ENCODE assay signal across 36 cellular contexts in the genomic region with DNA sequence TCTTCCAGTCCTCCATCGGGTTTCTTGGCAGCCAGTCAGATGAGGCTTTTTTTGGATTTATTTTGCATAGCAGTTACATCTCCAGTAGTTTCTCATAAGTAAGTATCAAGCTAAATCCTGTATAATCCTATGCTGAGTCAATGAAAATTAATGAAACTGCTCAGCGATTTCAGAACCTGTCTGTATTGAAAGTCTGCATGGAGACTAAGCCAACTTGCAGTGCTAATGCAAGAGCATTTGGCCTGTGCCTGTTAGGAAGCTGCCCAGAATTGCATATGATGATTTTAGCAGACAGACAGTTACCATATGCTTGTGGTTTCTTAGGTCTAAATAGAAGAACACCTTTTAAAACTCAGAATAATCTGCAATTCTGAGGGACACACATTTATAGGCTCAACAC. TPM values are rescaled to one million over a fixed set of nuclear protein-coding genes. Genes with fewer than 3 reads are reported as not detected.
"Had no signal": no experiment of that assay in that cellular context is flagged by ENCODE, and none has a peak within 500 bp of the region (broad histone marks: within the 10 kb centered on the region; RNA-seq: fewer than 3 reads in every experiment).

No MANE protein-coding gene starts in this region.

- FAIRE-seq: RCC 7860 had no signal

- H3K27me3 ChIP-seq: brain microvascular endothelial cell, MG63 had no signal

- DNase-seq: activated B cell treated with CpG ODN at 0.5 μM for 24 hours; activated CD4-positive, alpha-beta T cell treated with anti-CD3 and anti-CD28 coated beads for 1 hour; activated CD4-positive, alpha-beta T cell treated with anti-CD3 and anti-CD28 coated beads for 48 hours; activated CD4-positive, alpha-beta T cell treated with anti-CD3 and anti-CD28 coated beads, Interleukin-2, amount 50 U/mL, for 4 hours; activated CD8-positive, alpha-beta T cell treated with anti-CD3 and anti-CD28 coated beads for 36 hours; activated gamma-delta T cell treated with Interleukin-2 at 50 U/mL for 16 hours; activated naive CD4-positive, alpha-beta T cell treated with anti-CD3 and anti-CD28 coated beads for 36 hours; activated naive CD8-positive, alpha-beta T cell treated with anti-CD3 and anti-CD28 coated beads, Interleukin-2, amount 50 U/mL, for 24 hours; activated T-cell treated with anti-CD3 and anti-CD28 coated beads, Interleukin-2, amount 50 U/mL, for 24 hours; amniotic stem cell; aorta; brain microvascular endothelial cell; central memory CD4-positive, alpha-beta T cell; Kasumi-1; KG1; MG63; NCI-H1092 treated with DMSO at 0.1 percent for 48 hours; NCI-H1417 treated with DMSO at 0.1 percent for 48 hours; NCI-H1694; NCI-H1930; NCI-H2081 treated with DMSO at 0.1 percent for 48 hours; NCI-H226; NCI-H446 treated with DMSO at 0.1 percent for 48 hours; NCI-H524; NCI-H69; NK-92 treated with Interleukin-12 subunit alpha and Interleukin-12 subunit beta, amount 100 ng/mL, for 24 hours; PC-3; Right ventricle myocardium superior; SW 1271; T-helper 1 cell; T-helper 2 cell; T-helper 9 cell had no signal

- H3K9me3 ChIP-seq: MG63 had no signal

- ATAC-seq: activated CD8-positive, alpha-beta T cell treated with anti-CD3 and anti-CD28 coated beads for 36 hours; activated naive CD8-positive, alpha-beta T cell treated with anti-CD3 and anti-CD28 coated beads, Interleukin-2, amount 50 U/mL, for 24 hours; PC-3 had no signal

- H3K36me3 ChIP-seq: brain microvascular endothelial cell, MG63 had no signal

- H3K27ac ChIP-seq: brain microvascular endothelial cell, VCaP had no signal

- H3K4me3 ChIP-seq: MG63 had no signal

RNA-seq across cellular contexts. Expression of a gene that starts 25.2 kb away (rescaled TPM):
- total RNA-seq: activated B cell treated with CpG ODN at 0.5 μM for 24 hours; activated CD8-positive, alpha-beta memory T cell treated with anti-CD3 and anti-CD28 coated beads for 36 hours; activated CD8-positive, alpha-beta T cell treated with anti-CD3 and anti-CD28 coated beads for 36 hours; activated naive CD4-positive, alpha-beta T cell treated with anti-CD3 and anti-CD28 coated beads for 36 hours; activated T-helper 2 cell treated with anti-CD3 and anti-CD28 coated beads, Interferon-gamma antibody, Interleukin-2, Interleukin-4, amounts not matched to agents 10 μg/mL and 5 μg/mL and 100 μg/mL, durations not matched to agents 14 hours and 24 hours and 36 hours; Right ventricle myocardium superior had no signal
- polyA plus RNA-seq: aorta had no signal

RNA-seq across cellular contexts. Expression of a gene that starts 43.8 kb away (rescaled TPM):
- total RNA-seq: activated B cell treated with CpG ODN at 0.5 μM for 24 hours had no signal
